In the genomic region with DNA sequence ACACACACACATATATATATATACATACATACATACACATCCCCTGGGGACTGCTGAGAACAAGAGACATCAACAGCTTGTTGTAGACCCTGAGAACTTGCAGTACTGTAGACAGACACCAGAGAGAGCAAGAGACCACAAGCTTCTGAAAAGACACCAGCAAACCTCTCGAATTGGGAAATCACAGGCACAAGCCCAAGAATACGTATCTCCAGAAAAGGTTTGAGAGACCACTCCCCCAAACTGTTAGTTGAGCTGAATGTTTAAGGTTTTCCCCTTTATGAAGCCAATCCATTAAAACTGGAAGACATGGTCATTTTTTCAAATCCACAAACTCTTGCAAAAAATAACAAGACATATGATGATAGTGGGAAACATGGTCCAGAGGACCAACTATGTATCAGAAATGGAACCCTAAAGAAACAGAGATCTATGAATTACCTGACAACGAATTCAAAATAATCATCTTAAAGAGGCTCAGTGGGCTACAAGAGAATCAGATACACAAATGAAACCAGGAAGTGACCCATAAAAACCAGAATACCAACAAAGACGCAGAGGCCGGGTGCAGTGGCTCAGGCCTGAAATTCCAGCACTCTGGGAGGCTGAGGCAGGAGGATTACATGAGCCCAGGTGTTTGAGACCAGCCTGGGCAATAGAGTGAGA, we compare ENCODE assay signal across 9 cellular contexts. TPM values are rescaled to one million over a fixed set of nuclear protein-coding genes. Genes with fewer than 3 reads are reported as not detected.
DNase-seq lines count a peak whose midpoint lies in the region; ATAC-seq and TF ChIP-seq lines count a peak whose summit lies in the region.
"Had no signal": no experiment of that assay in that cellular context is flagged by ENCODE, and none has a peak within 500 bp of the region (broad histone marks: within the 10 kb centered on the region; RNA-seq: fewer than 3 reads in every experiment).

No MANE protein-coding gene starts in this region.

- H3K4me3 ChIP-seq in fibroblast of villous mesenchyme (ENCODE audit: low read depth, low read length) = no peak overlapping the region
- no peak overlapping the region for H3K4me3 ChIP-seq in neural progenitor cell

- no peak for ATAC-seq in HG03139 (IDR thresholded peaks at IDR 0.05; ENCODE audit: unreplicated experiment)
- ATAC-seq in HG03159 (IDR thresholded peaks at IDR 0.05; ENCODE audit: unreplicated experiment) = no peak

- peaks cover 16% of the 10 kb centered on the region for H3K4me1 Mint-ChIP-seq in activated CD4-positive, alpha-beta memory T cell treated with anti-CD3 and anti-CD28 coated beads, Interleukin-2, amount 10 ng/mL, durations not matched to agents 7 days and 5 days
- no peaks in the 10 kb centered on the region for H3K4me1 Mint-ChIP-seq in neural progenitor cell

- no peak overlapping the region for H3K27ac Mint-ChIP-seq in activated CD4-positive, alpha-beta memory T cell treated with anti-CD3 and anti-CD28 coated beads, Interleukin-2, amount 10 ng/mL, durations not matched to agents 7 days and 5 days
- no peak overlapping the region for H3K27ac Mint-ChIP-seq in neural progenitor cell
- H3K27ac Mint-ChIP-seq: T-helper 1 cell treated with Interleukin-12 subunit alpha and Interleukin-12 subunit beta and Interleukin-4 antibody, amounts not matched to agents 30 μg/mL and 1 μg/mL, for 36 hours had no signal

- H3F3A ChIP-seq in neural progenitor cell (ENCODE audit: low read depth) = no peaks in the 10 kb centered on the region

- H3K79me2 ChIP-seq in neural progenitor cell (ENCODE audit: low read depth) = no peaks in the 10 kb centered on the region

- no peaks in the 10 kb centered on the region for H3K27me3 ChIP-seq in neural progenitor cell

- CTCF ChIA-PET in activated CD4-positive, alpha-beta memory T cell treated with anti-CD3 and anti-CD28 coated beads, Interleukin-2, amount 10 ng/mL, durations not matched to agents 7 days and 5 days (lab: Charles Lee) = interaction anchor here (0.6 to 10.7 kb wide), 25 partner anchors 10 to 317 kb away, joined by 3 to 380 read pairs (median 4); a partner anchor contains a TSS

- peaks cover 8% of the 10 kb centered on the region for H3K9me3 ChIP-seq in neural progenitor cell (ENCODE audit: low read depth)

- POLR2A ChIA-PET in activated CD4-positive, alpha-beta memory T cell treated with anti-CD3 and anti-CD28 coated beads, Interleukin-2, amount 10 ng/mL, durations not matched to agents 7 days and 5 days (lab: Charles Lee) = interaction anchor here (0.5 to 4.8 kb wide), 5 partner anchors 10 to 1906 kb away, joined by 3 to 43 read pairs (median 4); no protein-coding TSS in a partner anchor

- no peaks in the 10 kb centered on the region for H4K20me1 ChIP-seq in neural progenitor cell (ENCODE audit: low read depth)

- H3K9ac ChIP-seq in neural progenitor cell = no peak overlapping the region

- H3K4me2 ChIP-seq in neural progenitor cell = no peak overlapping the region

- H3K27me3 Mint-ChIP-seq in activated CD4-positive, alpha-beta memory T cell treated with anti-CD3 and anti-CD28 coated beads, Interleukin-2, amount 10 ng/mL, durations not matched to agents 7 days and 5 days = peaks cover 9% of the 10 kb centered on the region
- H3K27me3 Mint-ChIP-seq in neural progenitor cell (ENCODE audit: insufficient read depth, low read depth) = peaks cover 7% of the 10 kb centered on the region

- peaks cover 7% of the 10 kb centered on the region for H3K36me3 Mint-ChIP-seq in activated CD4-positive, alpha-beta memory T cell treated with anti-CD3 and anti-CD28 coated beads, Interleukin-2, amount 10 ng/mL, durations not matched to agents 7 days and 5 days (ENCODE audit: low read depth)
- H3K36me3 Mint-ChIP-seq in neural progenitor cell = peaks cover 12% of the 10 kb centered on the region

- no peaks in the 10 kb centered on the region for H3K36me3 ChIP-seq in neural progenitor cell

- no peak overlapping the region for H3K27ac ChIP-seq in neural progenitor cell

- TF ChIP-seq CTCF in fibroblast of villous mesenchyme (IDR thresholded peaks at IDR 0.05; ENCODE audit: insufficient read depth, low read depth, low read length) = peak; percentile 89
- peak; percentile 83 for TF ChIP-seq CTCF in neural progenitor cell (IDR thresholded peaks at IDR 0.05)

- H3K4me1 ChIP-seq in neural progenitor cell = peaks cover 6% of the 10 kb centered on the region

- peak; percentile 64 for DNase-seq in COR-L47 (lab: John Stamatoyannopoulos, UW)
- DNase-seq in HCEC 1CT = peak; percentile 69
- peak; percentile 68 for DNase-seq in NCI-H69 (lab: John Stamatoyannopoulos, UW)
- peak; percentile 62 for DNase-seq in activated CD4-positive, alpha-beta memory T cell treated with anti-CD3 and anti-CD28 coated beads, Interleukin-2, amount 10 ng/mL, durations not matched to agents 7 days and 5 days
- peak; percentile 88 for DNase-seq in fibroblast of villous mesenchyme (ENCODE audit: low read depth)
- DNase-seq in neural progenitor cell (ENCODE audit: low spot score) = peak; percentile 83

- peaks cover 17% of the 10 kb centered on the region for H3K9me3 Mint-ChIP-seq in activated CD4-positive, alpha-beta memory T cell treated with anti-CD3 and anti-CD28 coated beads, Interleukin-2, amount 10 ng/mL, durations not matched to agents 7 days and 5 days
- H3K9me3 Mint-ChIP-seq in neural progenitor cell = peaks cover 32% of the 10 kb centered on the region

- no peak overlapping the region for H3K4me3 Mint-ChIP-seq in activated CD4-positive, alpha-beta memory T cell treated with anti-CD3 and anti-CD28 coated beads, Interleukin-2, amount 10 ng/mL, durations not matched to agents 7 days and 5 days
- no peak overlapping the region for H3K4me3 Mint-ChIP-seq in neural progenitor cell
- H3K4me3 Mint-ChIP-seq: T-helper 1 cell treated with Interleukin-12 subunit alpha and Interleukin-12 subunit beta and Interleukin-4 antibody, amounts not matched to agents 30 μg/mL and 1 μg/mL, for 36 hours had no signal

- no peak overlapping the region for H2AFZ ChIP-seq in neural progenitor cell (replicated peaks)

RNA-seq across cellular contexts. Expression of a gene that starts 45.1 kb away (rescaled TPM):
- total RNA-seq in activated CD4-positive, alpha-beta memory T cell treated with anti-CD3 and anti-CD28 coated beads, Interleukin-2, amount 10 ng/mL, durations not matched to agents 7 days and 5 days = 100 to 1,000 TPM; 153 TPM
- total RNA-seq in fibroblast of villous mesenchyme (90.8 and 118 TPM in 2 replicates), neural progenitor cell (ENCODE audit: low replicate concordance) (303 and 720 TPM in 2 replicates)
